8 cellular contexts compared by ENCODE assay signal in the genomic region with DNA sequence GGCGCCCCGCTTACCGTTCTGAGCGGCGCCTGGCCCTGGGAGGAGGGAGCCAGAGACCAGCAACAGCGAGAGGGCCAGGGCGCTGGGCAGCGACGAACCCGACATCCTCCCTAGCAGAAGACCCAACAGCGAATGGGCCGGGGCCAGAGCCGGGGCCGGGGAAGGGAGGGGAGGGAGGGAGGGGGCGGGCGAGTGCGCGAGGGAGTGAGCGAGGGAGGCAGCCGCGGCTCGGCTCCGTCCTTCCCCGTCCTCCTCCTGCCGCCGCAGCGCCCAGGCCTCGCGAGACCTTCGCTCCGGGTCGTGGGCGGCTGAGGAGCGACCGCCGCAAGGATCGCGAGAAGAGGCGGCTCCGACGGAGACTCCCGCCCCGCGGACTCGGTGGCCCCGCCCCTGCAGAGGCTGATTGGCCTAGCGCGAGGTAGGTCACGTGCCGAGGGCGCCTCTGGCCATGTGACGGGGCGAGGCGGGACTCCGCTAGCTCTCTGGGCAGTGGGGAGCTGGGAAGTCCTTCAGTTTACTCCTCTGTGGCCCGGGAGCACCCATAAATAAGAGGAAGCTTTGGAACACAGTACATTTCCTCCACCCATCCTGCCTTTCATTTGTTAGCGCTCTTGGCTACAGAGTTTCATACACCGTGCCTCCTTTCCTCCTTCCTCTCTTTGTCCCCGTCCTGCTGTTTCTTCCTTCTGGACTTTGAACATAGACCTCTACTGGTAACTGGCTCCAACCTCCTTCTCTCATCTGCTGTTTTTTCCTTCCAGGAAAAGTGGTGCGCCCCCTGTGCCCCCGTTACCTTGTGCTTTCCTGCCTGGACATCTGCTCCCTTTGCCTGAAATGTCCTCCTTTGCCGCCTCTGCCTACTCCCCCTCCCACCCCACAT. TPM values are rescaled to one million over a fixed set of nuclear protein-coding genes. Genes with fewer than 3 reads are reported as not detected.
A peak's percentile ranks its signal among the peaks of the same experiment; 100 is the strongest.
DNase-seq lines count a peak whose midpoint lies in the region; ATAC-seq and TF ChIP-seq lines count a peak whose summit lies in the region.

A gene (minus strand): TSS at position 279 of the 880 bp plus-strand sequence. CDS start 174 bp downstream, at position 105.

- 0 out of 2 replicates have a peak within 1 kb of the TSS, but pooled peaks have one; percentile 16 for H2AFZ ChIP-seq in PC-3 (ENCODE audit: low read length)

- no peaks in the 10 kb centered on the region for H3K9me3 ChIP-seq in PC-3 (ENCODE audit: low read length)
- H3K9me3 ChIP-seq in mucosa of stomach (ENCODE audit: control insufficient read depth, low read length), result no peaks in the 10 kb centered on the region

- peaks cover 6% of the 10 kb centered on the region for H3F3A ChIP-seq in PC-3 (ENCODE audit: low read length, unreplicated experiment)

- H3K9ac ChIP-seq in PC-3 (ENCODE audit: low read length), result peak within 1 kb of the TSS; percentile 90
- peak within 1 kb of the TSS; percentile 86 for H3K9ac ChIP-seq in mucosa of stomach (ENCODE audit: low read length)

- H3K4me3 ChIP-seq in PC-3 (ENCODE audit: low read length) (peak within 1 kb of the TSS; percentile 90), mucosa of stomach (ENCODE audit: low read length) (peak within 1 kb of the TSS; percentile 49)

- ATAC-seq in GM21576 (IDR thresholded peaks at IDR 0.05; ENCODE audit: unreplicated experiment), result peak; percentile 80
- ATAC-seq in PC-3, result peak; percentile 78

- TF ChIP-seq POLR2A in erythroblast (IDR thresholded peaks at IDR 0.05; ENCODE audit: low read length), result peak; percentile 91

- peak within 1 kb of the TSS; percentile 98 for H3K4me2 ChIP-seq in PC-3 (ENCODE audit: low read length)

- no peaks in the 10 kb centered on the region for H3K9me2 ChIP-seq in PC-3 (replicated peaks; ENCODE audit: low read length)

- TSS peak; percentile 93 for BruUV-seq in PC-3 (replicated peaks; lab: Mats Ljungman, UMichigan)

- no peaks in the 10 kb centered on the region for H3K27me3 ChIP-seq in PC-3 (ENCODE audit: low read length)
- H3K27me3 ChIP-seq in mucosa of stomach (ENCODE audit: control insufficient read depth, insufficient read depth, low read length), result no peaks in the 10 kb centered on the region

- CTCF ChIA-PET in PC-3 (lab: Charles Lee), result interaction anchor here (0.5 to 1.1 kb wide), 3 partner anchors 17 to 67 kb away, joined by 4 to 7 read pairs (median 5); no protein-coding TSS in a partner anchor

- no peak for TF ChIP-seq EP300 in Ishikawa (IDR thresholded peaks at IDR 0.05; ENCODE audit: borderline replicate concordance)

- POLR2A ChIA-PET in PC-3 (lab: Charles Lee; ENCODE audit: unreplicated experiment), result interaction anchor here (0.6 to 0.7 kb wide), 4 partner anchors 24 to 80 kb away, joined by 3 to 5 read pairs (median 4); no protein-coding TSS in a partner anchor

- peaks cover 38% of the 10 kb centered on the region for H4K20me1 ChIP-seq in PC-3 (ENCODE audit: low read length)

- H3K4me1 ChIP-seq in PC-3 (ENCODE audit: insufficient read depth, low read length) (peaks cover 57% of the 10 kb centered on the region), mucosa of stomach (ENCODE audit: control insufficient read depth, insufficient read depth, low read length) (peaks cover 24% of the 10 kb centered on the region)

- no peak for TF ChIP-seq RAD21 in Ishikawa (IDR thresholded peaks at IDR 0.05; ENCODE audit: low read depth)

- H3K79me2 ChIP-seq in PC-3 (ENCODE audit: low read length), result peaks cover 45% of the 10 kb centered on the region

- intact Hi-C loops in PC-3 (cut with micrococcal nuclease), result loop anchor here (10.0 kb wide), 1 partner anchor 349 kb away; no protein-coding TSS in a partner anchor

- TF ChIP-seq CTCF in PC-3 (conservative IDR thresholded peaks at IDR 0.05; ENCODE audit: low read depth, low read length), result no peak

- peak within 1 kb of the TSS; percentile 100 for H3K27ac ChIP-seq in PC-3 (ENCODE audit: low read length)

- H3K36me3 ChIP-seq in PC-3 (ENCODE audit: low read depth, low read length), result no peaks in the 10 kb centered on the region
- H3K36me3 ChIP-seq in mucosa of stomach (ENCODE audit: control insufficient read depth, insufficient read depth, low read length), result no peaks in the 10 kb centered on the region

- DNase-seq in DMS114 treated with DMSO at 0.1 percent for 48 hours (lab: John Stamatoyannopoulos, UW; ENCODE audit: unreplicated experiment) (peak; percentile 93), PC-3 (peak; percentile 97), erythroblast (lab: John Stamatoyannopoulos, UW) (peak; percentile 98 to 99)
- peak; percentile 98 for DNase-seq in activated T-cell treated with anti-CD3 and anti-CD28 coated beads, Interleukin-2, amount 50 U/mL, for 1 hour
- peak; percentile 95 to 96 for DNase-seq in stimulated activated CD8-positive, alpha-beta memory T cell treated with anti-CD3 and anti-CD28 coated beads, Interleukin-7, amount 100 ng/mL, for 1 hour (ENCODE audit: low read depth in 2 of 2)

TF ChIP-seq in Ishikawa, 13 proteins besides CTCF, POLR2A, EP300 and RAD21:
- TF ChIP-seq CREB1 (IDR thresholded peaks at IDR 0.05; ENCODE audit: low read depth) (no peak), FOXM1 (IDR thresholded peaks at IDR 0.05; ENCODE audit: borderline replicate concordance, low read depth) (no peak), EGR1 (IDR thresholded peaks at IDR 0.05) (peak; percentile 72; the same call in 1 of the 2 replicates), TCF12 (IDR thresholded peaks at IDR 0.05; ENCODE audit: low read depth) (no peak), TAF1 (IDR thresholded peaks at IDR 0.05; ENCODE audit: low read depth) (peak; percentile 74), CEBPB (IDR thresholded peaks at IDR 0.05) (no peak)
- TF ChIP-seq, protein P1, sequence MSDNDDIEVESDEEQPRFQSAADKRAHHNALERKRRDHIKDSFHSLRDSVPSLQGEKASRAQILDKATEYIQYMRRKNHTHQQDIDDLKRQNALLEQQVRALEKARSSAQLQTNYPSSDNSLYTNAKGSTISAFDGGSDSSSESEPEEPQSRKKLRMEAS (IDR thresholded peaks at IDR 0.05), result peak; percentile 91
- TF ChIP-seq, protein P2, sequence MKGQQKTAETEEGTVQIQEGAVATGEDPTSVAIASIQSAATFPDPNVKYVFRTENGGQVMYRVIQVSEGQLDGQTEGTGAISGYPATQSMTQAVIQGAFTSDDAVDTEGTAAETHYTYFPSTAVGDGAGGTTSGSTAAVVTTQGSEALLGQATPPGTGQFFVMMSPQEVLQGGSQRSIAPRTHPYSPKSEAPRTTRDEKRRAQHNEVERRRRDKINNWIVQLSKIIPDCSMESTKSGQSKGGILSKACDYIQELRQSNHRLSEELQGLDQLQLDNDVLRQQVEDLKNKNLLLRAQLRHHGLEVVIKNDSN (IDR thresholded peaks at IDR 0.05), result peak; percentile 100

RNA-seq across cellular contexts. Expression of the gene that starts here (rescaled TPM):
- total RNA-seq in PC-3 (2014; rRNA removed), result 115 and 164 TPM in 2 replicates

Comparison
In these comparisons a context has a peak if more than half of its experiments do, and no peak if none do; other contexts are left out.
1. Peak in every context shown above with its lines: DNase-seq, ATAC-seq, H3K4me3 ChIP-seq and H3K27ac ChIP-seq.